8 cellular contexts compared by ENCODE assay signal in genomic region chr11:66003291-66003690, GRCh38. TPM values are rescaled to one million over a fixed set of nuclear protein-coding genes. Genes with fewer than 3 reads are reported as not detected.
DNase-seq lines count a peak whose midpoint lies in the region; ATAC-seq and TF ChIP-seq lines count a peak whose summit lies in the region.

No MANE protein-coding gene starts in this region.

- no peak overlapping the region for H2AFZ ChIP-seq in neural cell (ENCODE audit: low read depth, low read length)

- TF ChIP-seq RAD21 in neural cell (conservative IDR thresholded peaks at IDR 0.05) = no peak

- intact Hi-C loops in dorsolateral prefrontal cortex (cut with DNase I) = loop anchor here (5.0 kb wide), 2 partner anchors 111 to 116 kb away; partner anchors contain the start of genes CCDC85B (in 1 of the 2) and FIBP (in 1 of the 2)

- H3K4me3 ChIP-seq in NB4 (ENCODE audit: low read depth, low read length) = peak overlapping the region; percentile 93
- H3K4me3 ChIP-seq in dorsolateral prefrontal cortex = peak overlapping the region; percentile 72 to 100 (median 93)
- H3K4me3 ChIP-seq in neural cell (ENCODE audit: low read length) = peak overlapping the region; percentile 87

- peak overlapping the region; percentile 65 for H3K4me2 ChIP-seq in neural cell (ENCODE audit: low read length)

- H3K27me3 ChIP-seq in dorsolateral prefrontal cortex = no peaks in the 10 kb centered on the region
- H3K27me3 ChIP-seq in neural cell (ENCODE audit: insufficient read depth, low read depth, low read length) = no peaks in the 10 kb centered on the region

- no peaks in the 10 kb centered on the region for H3K9me3 ChIP-seq in neural cell (ENCODE audit: low read length)

- DNase-seq in NB4 (ENCODE audit: low read depth) (no peak), dorsolateral prefrontal cortex (no peak), DMS53 (lab: John Stamatoyannopoulos, UW) (no peak), NCI-H1048 (lab: John Stamatoyannopoulos, UW) (no peak), D341Med (ENCODE audit: low spot score) (no peak)

- ATAC-seq in GM19452 (IDR thresholded peaks at IDR 0.05; ENCODE audit: unreplicated experiment) = no peak

- H3K9ac ChIP-seq in neural cell (ENCODE audit: low read length) = peak overlapping the region; percentile 79

- H3K9me2 ChIP-seq in neural cell (ENCODE audit: insufficient read depth, low read length) = no peaks in the 10 kb centered on the region

- H3K27ac ChIP-seq in C4-2B = peak overlapping the region; percentile 84
- H3K27ac ChIP-seq in dorsolateral prefrontal cortex = peak overlapping the region in 38 of 59 donors; percentile 78 to 99 (median 96)
- no peak overlapping the region for H3K27ac ChIP-seq in neural cell (ENCODE audit: low read length)

- H3K79me2 ChIP-seq in neural cell (replicated peaks; ENCODE audit: insufficient read depth, low read length) = peaks cover 24% of the 10 kb centered on the region

- H4K20me1 ChIP-seq in neural cell (ENCODE audit: insufficient read depth) = no peaks in the 10 kb centered on the region

- no peak for TF ChIP-seq CTCF in C4-2B (conservative IDR thresholded peaks at IDR 0.05)
- TF ChIP-seq CTCF in NB4 (IDR thresholded peaks at IDR 0.05; ENCODE audit: low read depth, low read length) = no peak
- no peak for TF ChIP-seq CTCF in dorsolateral prefrontal cortex (IDR thresholded peaks at IDR 0.05 in 54 of 56, conservative IDR thresholded peaks at IDR 0.05 in 2 of 56; ENCODE audit: low read depth in 1 of 56, partially characterized antibody in 56 of 56)
- no peak for TF ChIP-seq CTCF in neural cell (IDR thresholded peaks at IDR 0.05; ENCODE audit: poor library complexity, severe bottlenecking)

- no peaks in the 10 kb centered on the region for H3K36me3 ChIP-seq in neural cell (ENCODE audit: insufficient read depth, low read length)

- no peak for TF ChIP-seq POLR2A in NB4 (IDR thresholded peaks at IDR 0.05; ENCODE audit: extremely low read depth, insufficient read length)

- no peaks in the 10 kb centered on the region for H3F3A ChIP-seq in neural cell (ENCODE audit: insufficient read depth, low read length, poor library complexity, severe bottlenecking)

- no peak for TF ChIP-seq EP300 in neural cell (conservative IDR thresholded peaks at IDR 0.05; ENCODE audit: poor library complexity, severe bottlenecking)

TF ChIP-seq in neural cell, 6 proteins besides CTCF, POLR2A, EP300 and RAD21:
- no peak for TF ChIP-seq REST (IDR thresholded peaks at IDR 0.05; ENCODE audit: borderline replicate concordance)
- no peak for TF ChIP-seq POLR2AphosphoS5 (IDR thresholded peaks at IDR 0.05)
- no peak for TF ChIP-seq SMC3 (conservative IDR thresholded peaks at IDR 0.05; ENCODE audit: poor library complexity)
TF ChIP-seq in neural cell: peak in this region for 0.

RNA-seq across cellular contexts. Expression of gene BANF1, which starts 1.0 kb away (rescaled TPM):
- 100 to 1,000 TPM in 116 of 120 experiments, 10 to 100 TPM in 4; 89.7 to 186 (median 129) TPM for total RNA-seq in dorsolateral prefrontal cortex
- polyA plus RNA-seq in neural cell = 41.6 and 60.0 TPM in 2 replicates
- polyA minus RNA-seq in neural cell = 16.3 and 20.0 TPM in 2 replicates

RNA-seq across cellular contexts. Expression of gene EIF1AD, which starts 1.3 kb away (rescaled TPM):
- 10 to 100 TPM; 25.8 to 57.5 (median 36.4) TPM for total RNA-seq in dorsolateral prefrontal cortex
- polyA plus RNA-seq in neural cell = 34.9 and 35.4 TPM in 2 replicates
- polyA minus RNA-seq in neural cell = 34.3 and 36.7 TPM in 2 replicates

RNA-seq across cellular contexts. Expression of gene CST6, which starts 8.5 kb away (rescaled TPM):
- total RNA-seq in dorsolateral prefrontal cortex = under 1 TPM in 6 of 120 experiments, not detected in 114; 0.64 to 0.85 (median 0.71) TPM
- polyA plus RNA-seq in neural cell = not detected in 2 replicates
- polyA minus RNA-seq in neural cell = not detected in 2 replicates

RNA-seq across cellular contexts. Expression of gene CATSPER1, which starts 23.0 kb away (rescaled TPM):
- 1 to 10 TPM in 2 of 120 experiments, under 1 TPM in 20, not detected in 98; 0.16 to 1.2 (median 0.36) TPM for total RNA-seq in dorsolateral prefrontal cortex
- polyA plus RNA-seq in neural cell = not detected in 2 replicates
- polyA minus RNA-seq in neural cell = not detected in 2 replicates

RNA-seq across cellular contexts. Expression of gene SART1, which starts 41.8 kb away (rescaled TPM):
- 10 to 100 TPM; 31.8 to 73.9 (median 52.1) TPM for total RNA-seq in dorsolateral prefrontal cortex
- polyA plus RNA-seq in neural cell = 34.9 and 38.4 TPM in 2 replicates
- polyA minus RNA-seq in neural cell = 31.4 and 57.5 TPM in 2 replicates
